9 cellular contexts compared by ENCODE assay signal in the genomic region with DNA sequence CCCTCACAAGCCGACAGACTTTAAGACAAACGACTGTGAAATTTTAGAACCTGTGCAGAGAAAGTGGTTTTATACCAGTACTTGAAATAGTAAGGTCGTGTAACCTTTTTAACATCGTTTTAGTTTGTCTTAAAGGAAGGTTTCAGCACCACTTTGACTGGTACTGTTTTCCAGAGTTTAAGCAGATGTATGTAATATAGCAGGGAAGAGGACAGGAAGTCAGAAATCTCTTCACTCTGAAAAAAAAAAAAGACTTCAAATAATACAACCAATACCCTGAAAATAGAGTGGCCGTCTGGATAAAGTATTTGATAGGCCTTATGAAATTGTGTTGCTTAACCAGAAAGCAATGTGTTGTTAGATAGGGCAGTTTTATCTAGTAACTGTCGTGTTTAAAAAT. TPM values are rescaled to one million over a fixed set of nuclear protein-coding genes. Genes with fewer than 3 reads are reported as not detected.
DNase-seq lines count a peak whose midpoint lies in the region; ATAC-seq and TF ChIP-seq lines count a peak whose summit lies in the region.
"Had no signal": no experiment of that assay in that cellular context is flagged by ENCODE, and none has a peak within 500 bp of the region (broad histone marks: within the 10 kb centered on the region; RNA-seq: fewer than 3 reads in every experiment).

No MANE protein-coding gene starts in this region.

- peaks cover 6 to 12% of the 10 kb centered on the region in 2 donors for H3K36me3 Mint-ChIP-seq in activated naive CD4-positive, alpha-beta T cell treated with anti-CD3 and anti-CD28 coated beads, Interleukin-2, amount 50 U/mL, for 72 hours

- H3K4me1 ChIP-seq in parathyroid adenoma = peaks cover 15% of the 10 kb centered on the region

- no peaks in the 10 kb centered on the region for H3K36me3 ChIP-seq in parathyroid adenoma (ENCODE audit: control insufficient read depth, insufficient read depth, low read length)
- H3K36me3 ChIP-seq: neutrophil had no signal

- H3K9me3 Mint-ChIP-seq in activated naive CD4-positive, alpha-beta T cell treated with anti-CD3 and anti-CD28 coated beads, Interleukin-2, amount 50 U/mL, for 72 hours = no peaks in the 10 kb centered on the region

- DNase-seq in G401 (ENCODE audit: low spot score) (peak; percentile 39), RPMI7951 (ENCODE audit: low read depth) (peak; percentile 32), epithelial cell of prostate (ENCODE audit: low read depth, low spot score) (no peak), SHP77 treated with DMSO at 0.1 percent for 48 hours (lab: John Stamatoyannopoulos, UW) (no peak), head of caudate nucleus (no peak)
- no peak for DNase-seq in stimulated activated CD4-positive, alpha-beta T cell treated with anti-CD3 and anti-CD28 coated beads, Interleukin-4, amount 100 ng/mL, for 1 hour
- no peak for DNase-seq in activated naive CD4-positive, alpha-beta T cell treated with anti-CD3 and anti-CD28 coated beads, Interleukin-2, amount 50 U/mL, for 72 hours (ENCODE audit: low spot score in 2 of 2)

- H3K27ac ChIP-seq in epithelial cell of prostate (peak overlapping the region; percentile 84), parathyroid adenoma (peak overlapping the region; percentile 58)
- H3K27ac ChIP-seq: neutrophil had no signal

- peak overlapping the region; percentile 73 for H3K4me2 ChIP-seq in parathyroid adenoma (ENCODE audit: low read length)

- ATAC-seq in activated naive CD4-positive, alpha-beta T cell treated with anti-CD3 and anti-CD28 coated beads, Interleukin-2, amount 50 U/mL, for 72 hours = no peak

- H3K27me3 ChIP-seq in parathyroid adenoma (ENCODE audit: control insufficient read depth, insufficient read depth, low read length) = no peaks in the 10 kb centered on the region

- H3K4me3 ChIP-seq in parathyroid adenoma (ENCODE audit: low read depth, low read length) = peak overlapping the region; percentile 70

- no peaks in the 10 kb centered on the region for H3K9me3 ChIP-seq in parathyroid adenoma (ENCODE audit: control insufficient read depth, low read length)
- H3K9me3 ChIP-seq: neutrophil had no signal

- TF ChIP-seq CTCF in parathyroid adenoma (IDR thresholded peaks at IDR 0.05) = no peak

- peak overlapping the region; percentile 86 for H2AFZ ChIP-seq in parathyroid adenoma

- intact Hi-C loops in head of caudate nucleus (cut with DNase I) = loop anchor here (5.0 kb wide), 1 partner anchor 74 kb away; no protein-coding TSS in a partner anchor

- H3K79me2 ChIP-seq in parathyroid adenoma = peaks cover 17% of the 10 kb centered on the region

- no peak overlapping the region for H3K9ac ChIP-seq in parathyroid adenoma

- H3K27ac Mint-ChIP-seq in activated naive CD4-positive, alpha-beta T cell treated with anti-CD3 and anti-CD28 coated beads, Interleukin-2, amount 50 U/mL, for 72 hours = no peak overlapping the region

- in situ Hi-C loops in G401 (cut with HindIII; ENCODE audit: low sequenced_read_pairs) = no loop called here

RNA-seq across cellular contexts. Expression of gene SPATS2L, which starts 1.5 kb away (rescaled TPM):
- total RNA-seq in G401 (2014; rRNA removed; shearing (Covaris generic)) = not detected in 2 replicates
- total RNA-seq in RPMI7951 (2014; rRNA removed; shearing (Covaris generic)) = 117 and 148 TPM in 2 replicates
- 10 to 100 TPM in 1 of 2 donors, 1 to 10 TPM in 1; 3.9 to 27.7 TPM for total RNA-seq in activated naive CD4-positive, alpha-beta T cell treated with anti-CD3 and anti-CD28 coated beads, Interleukin-2, amount 50 U/mL, for 72 hours

Comparison
In these comparisons a context has a peak if more than half of its experiments do, and no peak if none do; other contexts are left out.
1. DNase-seq: peak in G401 (single experiment) and RPMI7951 (single experiment); none in epithelial cell of prostate (single experiment), SHP77 treated with DMSO at 0.1 percent for 48 hours (single experiment), stimulated activated CD4-positive, alpha-beta T cell treated with anti-CD3 and anti-CD28 coated beads, Interleukin-4, amount 100 ng/mL, for 1 hour (single experiment), head of caudate nucleus (0 of 42) and activated naive CD4-positive, alpha-beta T cell treated with anti-CD3 and anti-CD28 coated beads, Interleukin-2, amount 50 U/mL, for 72 hours (0 of 2).